Comparison of ENCODE assay signal across 25 cellular contexts in genomic region chr2:216588771-216589363, GRCh38. TPM values are rescaled to one million over a fixed set of nuclear protein-coding genes. Genes with fewer than 3 reads are reported as not detected.
DNase-seq lines count a peak whose midpoint lies in the region; ATAC-seq and TF ChIP-seq lines count a peak whose summit lies in the region.
"Had no signal": no experiment of that assay in that cellular context is flagged by ENCODE, and none has a peak within 500 bp of the region (broad histone marks: within the 10 kb centered on the region; RNA-seq: fewer than 3 reads in every experiment).

No MANE protein-coding gene starts in this region.

- H3K27ac ChIP-seq in left lung, result no peak overlapping the region
- H3K27ac ChIP-seq: 22Rv1, GM23248, HL-60, KMS-11 had no signal

- DNase-seq in NCI-H1436 (lab: John Stamatoyannopoulos, UW), result peak; percentile 24
- no peak for DNase-seq in NCI-H1436 treated with DMSO at 0.1 percent for 48 hours (lab: John Stamatoyannopoulos, UW)
- DNase-seq in NCI-H69 (lab: John Stamatoyannopoulos, UW), result peak; percentile 30
- no peak for DNase-seq in left lung
- DNase-seq in left colon, result no peak
- DNase-seq in SIG-M5 treated with dmso at 0.1 percent for 504 hours (lab: John Stamatoyannopoulos, UW; ENCODE audit: unreplicated experiment), result no peak
- DNase-seq: CD4-positive, CD25-positive, alpha-beta regulatory T cell; COR-L47; DMS 273 treated with DMSO at 0.1 percent for 48 hours; GDM1; NCI-H146; NCI-H2029 treated with DMSO at 0.1 percent for 48 hours; NCI-H2227 treated with DMSO at 0.1 percent for 48 hours; NCI-H510A treated with DMSO at 0.1 percent for 48 hours; NCI-H82; OCI-M1; Right ventricle myocardium superior; T-cell had no signal

- no peaks in the 10 kb centered on the region for H3K4me1 ChIP-seq in left lung

- no peak overlapping the region for H3K4me3 Mint-ChIP-seq in nephron
- H3K4me3 Mint-ChIP-seq: T-cell had no signal

- ATAC-seq in left lung (no peak), HG03571 (IDR thresholded peaks at IDR 0.05; ENCODE audit: unreplicated experiment) (no peak), left colon (no peak)
- ATAC-seq: HCT116, T-cell had no signal

- no peak for TF ChIP-seq CTCF in nephron (IDR thresholded peaks at IDR 0.05; ENCODE audit: unreplicated experiment in 3 of 3)
- TF ChIP-seq CTCF in left lung (IDR thresholded peaks at IDR 0.05), result no peak

- H3K36me3 ChIP-seq in left lung, result no peaks in the 10 kb centered on the region

- no peaks in the 10 kb centered on the region for H3K9me3 ChIP-seq in left lung

- H3K4me1 Mint-ChIP-seq in nephron, result peaks cover 29% of the 10 kb centered on the region
- H3K4me1 Mint-ChIP-seq: CD4-positive, CD25-positive, alpha-beta regulatory T cell; T-cell had no signal

- no peaks in the 10 kb centered on the region for H3K27me3 Mint-ChIP-seq in nephron (ENCODE audit: low read depth)
- H3K27me3 Mint-ChIP-seq: CD4-positive, CD25-positive, alpha-beta regulatory T cell had no signal

- H3K4me3 ChIP-seq in left lung, result no peak overlapping the region
- H3K4me3 ChIP-seq: GM23248 had no signal

- intact Hi-C loops in left lung (cut with DNase I), result no loop called here
- intact Hi-C loops in left colon (cut with DNase I, micrococcal nuclease), result no loop called here

- H3K27me3 ChIP-seq in left lung, result no peaks in the 10 kb centered on the region

- H3K9me3 Mint-ChIP-seq in nephron, result no peaks in the 10 kb centered on the region

- H3K36me3 Mint-ChIP-seq in nephron (ENCODE audit: low read depth), result no peaks in the 10 kb centered on the region
- H3K36me3 Mint-ChIP-seq: CD4-positive, CD25-positive, alpha-beta regulatory T cell; T-cell had no signal

- peak overlapping the region in 2 of 3 experiments; percentile 71 to 94 for H3K27ac Mint-ChIP-seq in nephron
- H3K27ac Mint-ChIP-seq: CD4-positive, CD25-positive, alpha-beta regulatory T cell; T-cell had no signal

RNA-seq across cellular contexts. Expression of gene IGFBP2, which starts 44.4 kb away (rescaled TPM):
- total RNA-seq in left lung (10 to 100 TPM; 28.2 to 48.9 TPM), left colon (100 to 1,000 TPM; 120 to 143 TPM)
- total RNA-seq: CD4-positive, CD25-positive, alpha-beta regulatory T cell had no signal

Comparison
In these comparisons a context has a peak if more than half of its experiments do, and no peak if none do; other contexts are left out.
1. DNase-seq: peak in NCI-H1436 (single experiment) and NCI-H69 (single experiment); none in NCI-H1436 treated with DMSO at 0.1 percent for 48 hours (single experiment), left lung (0 of 2), left colon (0 of 2) and SIG-M5 treated with dmso at 0.1 percent for 504 hours (single experiment).